9 cellular contexts compared by ENCODE assay signal in genomic region chr9:9612270-9612669, GRCh38.
DNase-seq lines count a peak whose midpoint lies in the region; ATAC-seq and TF ChIP-seq lines count a peak whose summit lies in the region.
"Had no signal": no experiment of that assay in that cellular context is flagged by ENCODE, and none has a peak within 500 bp of the region (broad histone marks: within the 10 kb centered on the region; RNA-seq: fewer than 3 reads in every experiment).

No MANE protein-coding gene starts in this region.

- H3K27ac Mint-ChIP-seq in endodermal cell: no peak overlapping the region
- H3K27ac Mint-ChIP-seq in stimulated activated naive CD8-positive, alpha-beta T cell treated with anti-CD3 and anti-CD28 coated beads, Interleukin-15, amount 100 ng/mL, for 72 hours: no peak overlapping the region
- H3K27ac Mint-ChIP-seq in T-helper 2 cell treated with Interferon-gamma antibody and Interleukin-4, amounts not matched to agents 5 μg/mL and 100 μg/mL, for 36 hours: no peak overlapping the region

- no peak overlapping the region for H3K9ac ChIP-seq in endodermal cell (ENCODE audit: extremely low read depth, low read length, poor library complexity, severe bottlenecking)

- ATAC-seq in GM18909 (IDR thresholded peaks at IDR 0.05; ENCODE audit: poor library complexity, unreplicated experiment) (peak; percentile 83), HG02840 (IDR thresholded peaks at IDR 0.05; ENCODE audit: low FRiP score, unreplicated experiment) (peak; percentile 65), HG03139 (IDR thresholded peaks at IDR 0.05; ENCODE audit: unreplicated experiment) (no peak)
- ATAC-seq in stimulated activated naive CD8-positive, alpha-beta T cell treated with anti-CD3 and anti-CD28 coated beads, Interleukin-15, amount 100 ng/mL, for 72 hours: no peak

- H3K4me1 ChIP-seq in endodermal cell (ENCODE audit: control insufficient read depth, insufficient read depth, low read length): no peaks in the 10 kb centered on the region

- H3K4me3 ChIP-seq in endodermal cell (ENCODE audit: low read length): no peak overlapping the region

- H3K4me3 Mint-ChIP-seq in endodermal cell: no peak overlapping the region
- H3K4me3 Mint-ChIP-seq in stimulated activated naive CD8-positive, alpha-beta T cell treated with anti-CD3 and anti-CD28 coated beads, Interleukin-15, amount 100 ng/mL, for 72 hours: no peak overlapping the region
- no peak overlapping the region for H3K4me3 Mint-ChIP-seq in T-helper 2 cell treated with Interferon-gamma antibody and Interleukin-4, amounts not matched to agents 5 μg/mL and 100 μg/mL, for 36 hours

- 83 to 89% methylated on average over 2 to 3 of the region's 3 CpGs for WGBS in endodermal cell (ENCODE audit: insufficient coverage in 1 of 2, insufficient read length in 1 of 2), 2 experiments

- DNase-seq in NCI-H187 (lab: John Stamatoyannopoulos, UW) (peak; percentile 4 to 51), endodermal cell (no peak)
- no peak for DNase-seq in stimulated activated naive CD8-positive, alpha-beta T cell treated with anti-CD3 and anti-CD28 coated beads, Interleukin-15, amount 100 ng/mL, for 72 hours
- DNase-seq in T-helper 2 cell treated with Interferon-gamma antibody and Interleukin-4, amounts not matched to agents 5 μg/mL and 100 μg/mL, for 36 hours (ENCODE audit: low spot score): no peak
- DNase-seq in stimulated activated CD4-positive, alpha-beta T cell treated with anti-CD3 and anti-CD28 coated beads, Interleukin-1b, Interleukin-23, amount 100 ng/mL, for 48 hours: no peak
- DNase-seq: IMR-90 had no signal

- no peaks in the 10 kb centered on the region for H3K4me1 Mint-ChIP-seq in endodermal cell
- H3K4me1 Mint-ChIP-seq in stimulated activated naive CD8-positive, alpha-beta T cell treated with anti-CD3 and anti-CD28 coated beads, Interleukin-15, amount 100 ng/mL, for 72 hours: no peaks in the 10 kb centered on the region
- H3K4me1 Mint-ChIP-seq in T-helper 2 cell treated with Interferon-gamma antibody and Interleukin-4, amounts not matched to agents 5 μg/mL and 100 μg/mL, for 36 hours (ENCODE audit: low read depth): no peaks in the 10 kb centered on the region

- no peaks in the 10 kb centered on the region for H3K36me3 Mint-ChIP-seq in endodermal cell (ENCODE audit: low read depth)
- H3K36me3 Mint-ChIP-seq in T-helper 2 cell treated with Interferon-gamma antibody and Interleukin-4, amounts not matched to agents 5 μg/mL and 100 μg/mL, for 36 hours (ENCODE audit: low read depth): no peaks in the 10 kb centered on the region

- peak overlapping the region; percentile 2 for H3K27ac ChIP-seq in endodermal cell (ENCODE audit: low read depth, low read length)

- H3K9me3 ChIP-seq in endodermal cell (ENCODE audit: control insufficient read depth, low read length): no peaks in the 10 kb centered on the region

- TF ChIP-seq CTCF in endodermal cell (conservative IDR thresholded peaks at IDR 0.05): no peak

- H3K27me3 Mint-ChIP-seq in endodermal cell (ENCODE audit: insufficient read depth): no peaks in the 10 kb centered on the region
- no peaks in the 10 kb centered on the region for H3K27me3 Mint-ChIP-seq in stimulated activated naive CD8-positive, alpha-beta T cell treated with anti-CD3 and anti-CD28 coated beads, Interleukin-15, amount 100 ng/mL, for 72 hours
- H3K27me3 Mint-ChIP-seq in T-helper 2 cell treated with Interferon-gamma antibody and Interleukin-4, amounts not matched to agents 5 μg/mL and 100 μg/mL, for 36 hours (ENCODE audit: low read depth): no peaks in the 10 kb centered on the region

- H3K27me3 ChIP-seq in endodermal cell (ENCODE audit: control insufficient read depth, insufficient read depth, low read length, poor library complexity, severe bottlenecking): no peaks in the 10 kb centered on the region

- no peaks in the 10 kb centered on the region for H3K36me3 ChIP-seq in endodermal cell (ENCODE audit: control insufficient read depth, insufficient read depth, low read length)

- H3K9me3 Mint-ChIP-seq in endodermal cell: no peaks in the 10 kb centered on the region
- H3K9me3 Mint-ChIP-seq in stimulated activated naive CD8-positive, alpha-beta T cell treated with anti-CD3 and anti-CD28 coated beads, Interleukin-15, amount 100 ng/mL, for 72 hours: peaks cover under 1 to 2% of the 10 kb centered on the region in 2 donors
- H3K9me3 Mint-ChIP-seq in T-helper 2 cell treated with Interferon-gamma antibody and Interleukin-4, amounts not matched to agents 5 μg/mL and 100 μg/mL, for 36 hours: peaks cover under 1% of the 10 kb centered on the region

Comparison
In these comparisons a context has a peak if more than half of its experiments do, and no peak if none do; other contexts are left out.
1. ATAC-seq: peak in GM18909 (single experiment) and HG02840 (single experiment); none in stimulated activated naive CD8-positive, alpha-beta T cell treated with anti-CD3 and anti-CD28 coated beads, Interleukin-15, amount 100 ng/mL, for 72 hours (single experiment) and HG03139 (single experiment).
2. DNase-seq: peak in NCI-H187 (2 of 2); none in endodermal cell (single experiment), stimulated activated naive CD8-positive, alpha-beta T cell treated with anti-CD3 and anti-CD28 coated beads, Interleukin-15, amount 100 ng/mL, for 72 hours (0 of 2), T-helper 2 cell treated with Interferon-gamma antibody and Interleukin-4, amounts not matched to agents 5 μg/mL and 100 μg/mL, for 36 hours (single experiment) and stimulated activated CD4-positive, alpha-beta T cell treated with anti-CD3 and anti-CD28 coated beads, Interleukin-1b, Interleukin-23, amount 100 ng/mL, for 48 hours (single experiment).